Comparison of ENCODE assay signal across 11 cellular contexts in genomic region chr5:179261301-179262125, GRCh38.
A peak's percentile ranks its signal among the peaks of the same experiment; 100 is the strongest.
DNase-seq lines count a peak whose midpoint lies in the region; ATAC-seq lines count a peak whose summit lies in the region.
"Had no signal": no experiment of that assay in that cellular context is flagged by ENCODE, and none has a peak within 500 bp of the region (broad histone marks: within the 10 kb centered on the region; RNA-seq: fewer than 3 reads in every experiment).

No MANE protein-coding gene starts in this region.

- no peak overlapping the region for H3K4me3 Mint-ChIP-seq in activated T-helper 17 cell treated with anti-CD3 and anti-CD28 coated beads, Interleukin-2, amount 50 U/mL, for 72 hours

- H3K27me3 Mint-ChIP-seq in activated T-helper 17 cell treated with anti-CD3 and anti-CD28 coated beads, Interleukin-2, amount 50 U/mL, for 72 hours: no peaks in the 10 kb centered on the region

- H3K36me3 Mint-ChIP-seq in activated T-helper 17 cell treated with anti-CD3 and anti-CD28 coated beads, Interleukin-2, amount 50 U/mL, for 72 hours (ENCODE audit: low read depth): no peaks in the 10 kb centered on the region

- H3K4me1 Mint-ChIP-seq in activated T-helper 17 cell treated with anti-CD3 and anti-CD28 coated beads, Interleukin-2, amount 50 U/mL, for 72 hours: no peaks in the 10 kb centered on the region

- no peaks in the 10 kb centered on the region for H3K9me3 Mint-ChIP-seq in activated T-helper 17 cell treated with anti-CD3 and anti-CD28 coated beads, Interleukin-2, amount 50 U/mL, for 72 hours

- ATAC-seq in activated T-helper 17 cell treated with anti-CD3 and anti-CD28 coated beads, Interleukin-2, amount 50 U/mL, for 72 hours (replicated peaks): peak; percentile 21
- no peak for ATAC-seq in HG02571 (IDR thresholded peaks at IDR 0.05; ENCODE audit: unreplicated experiment)

- peak; percentile 21 for DNase-seq in stimulated activated CD4-positive, alpha-beta T cell treated with anti-CD3 and anti-CD28 coated beads, Interleukin-15, amount 100 ng/mL, for 24 hours
- no peak for DNase-seq in stimulated activated CD4-positive, alpha-beta T cell treated with anti-CD3 and anti-CD28 coated beads, Interleukin-12 subunit alpha, Interleukin-12 subunit beta, amount 100 ng/mL, for 4 hours
- DNase-seq in islet precursor cell (peak; percentile 91), ureter (ENCODE audit: low spot score) (peak; percentile 41), NCI-H2107 (lab: John Stamatoyannopoulos, UW) (no peak), OCI-M2 (lab: John Stamatoyannopoulos, UW; ENCODE audit: unreplicated experiment) (no peak)
- DNase-seq: DND-41; effector CD8-positive, alpha-beta T cell; NCI-H446 treated with DMSO at 0.1 percent for 48 hours had no signal

- no peak overlapping the region for H3K27ac Mint-ChIP-seq in activated T-helper 17 cell treated with anti-CD3 and anti-CD28 coated beads, Interleukin-2, amount 50 U/mL, for 72 hours

Comparison
In these comparisons a context has a peak if more than half of its experiments do, and no peak if none do; other contexts are left out.
1. DNase-seq: peak in stimulated activated CD4-positive, alpha-beta T cell treated with anti-CD3 and anti-CD28 coated beads, Interleukin-15, amount 100 ng/mL, for 24 hours (single experiment), islet precursor cell (single experiment) and ureter (single experiment); none in stimulated activated CD4-positive, alpha-beta T cell treated with anti-CD3 and anti-CD28 coated beads, Interleukin-12 subunit alpha, Interleukin-12 subunit beta, amount 100 ng/mL, for 4 hours (single experiment), NCI-H2107 (single experiment) and OCI-M2 (single experiment).